ENCODE assay signal across 10 cellular contexts in genomic region chr13:97257228-97257755, GRCh38. TPM values are rescaled to one million over a fixed set of nuclear protein-coding genes. Genes with fewer than 3 reads are reported as not detected.
DNase-seq lines count a peak whose midpoint lies in the region; ATAC-seq and TF ChIP-seq lines count a peak whose summit lies in the region.
"Had no signal": no experiment of that assay in that cellular context is flagged by ENCODE, and none has a peak within 500 bp of the region (broad histone marks: within the 10 kb centered on the region; RNA-seq: fewer than 3 reads in every experiment).

No MANE protein-coding gene starts in this region.

- 89 to 93% methylated on average over 3 to 5 of the region's 6 CpGs for WGBS in mesodermal cell (ENCODE audit: insufficient coverage in 2 of 2), 2 experiments

- H3K27me3 ChIP-seq in breast epithelium: no peaks in the 10 kb centered on the region
- H3K27me3 ChIP-seq in vagina: no peaks in the 10 kb centered on the region

- H3K9me3 ChIP-seq in breast epithelium (no peaks in the 10 kb centered on the region), mesodermal cell (ENCODE audit: control insufficient read depth, low read length) (no peaks in the 10 kb centered on the region), vagina (no peaks in the 10 kb centered on the region)

- peak; percentile 2 for ATAC-seq in Right ventricle myocardium inferior
- no peak for ATAC-seq in left ventricle myocardium superior
- no peak for ATAC-seq in HG03442 (IDR thresholded peaks at IDR 0.05; ENCODE audit: unreplicated experiment)

- DNase-seq in Right ventricle myocardium inferior (ENCODE audit: missing footprints) (no peak), left ventricle myocardium superior (no peak), breast epithelium (ENCODE audit: low spot score in 2 of 2) (no peak), vagina (ENCODE audit: extremely low spot score in 2 of 2) (no peak), SKM-1 (lab: John Stamatoyannopoulos, UW; ENCODE audit: unreplicated experiment) (no peak), AG08395 (ENCODE audit: low spot score) (no peak)
- DNase-seq: NCI-H345, nucleus accumbens had no signal

- H3K27ac ChIP-seq in breast epithelium: peak overlapping the region; percentile 89 to 90
- peak overlapping the region; percentile 98 for H3K27ac ChIP-seq in mesodermal cell (ENCODE audit: low read depth, low read length, severe bottlenecking)
- peak overlapping the region; percentile 78 for H3K27ac ChIP-seq in vagina

- TF ChIP-seq POLR2A in breast epithelium (IDR thresholded peaks at IDR 0.05) (no peak), vagina (IDR thresholded peaks at IDR 0.05) (no peak)

- H3K4me1 ChIP-seq in breast epithelium: peaks cover 12 to 47% of the 10 kb centered on the region in 2 donors
- peaks cover 72% of the 10 kb centered on the region for H3K4me1 ChIP-seq in mesodermal cell (ENCODE audit: control insufficient read depth, insufficient read depth, low read length, poor library complexity, severe bottlenecking)
- H3K4me1 ChIP-seq in vagina: peaks cover 85% of the 10 kb centered on the region

- TF ChIP-seq CTCF in breast epithelium (IDR thresholded peaks at IDR 0.05) (no peak), vagina (IDR thresholded peaks at IDR 0.05) (no peak)

- intact Hi-C loops in Right ventricle myocardium inferior (cut with DNase I) (no loop called here), left ventricle myocardium superior (cut with micrococcal nuclease) (no loop called here), breast epithelium (cut with DNase I; ENCODE audit: low total_unique reads) (no loop called here), vagina (cut with DNase I) (no loop called here)

- no peaks in the 10 kb centered on the region for H3K36me3 ChIP-seq in breast epithelium
- H3K36me3 ChIP-seq in mesodermal cell (ENCODE audit: control insufficient read depth, insufficient read depth, low read length): peaks cover 7% of the 10 kb centered on the region
- H3K36me3 ChIP-seq in vagina: no peaks in the 10 kb centered on the region

- H3K4me3 ChIP-seq in breast epithelium (peak overlapping the region in 1 of 3 donors; percentile 16), mesodermal cell (ENCODE audit: extremely low read depth, insufficient read depth, low read length, poor library complexity, severe bottlenecking) (no peak overlapping the region), vagina (no peak overlapping the region)

RNA-seq across cellular contexts. Expression of gene MBNL2, which starts 35.2 kb away (rescaled TPM):
- total RNA-seq in Right ventricle myocardium inferior (69.1 TPM), left ventricle myocardium superior (66.7 TPM), breast epithelium (100 to 1,000 TPM in 2 of 3 donors, 10 to 100 TPM in 1; 68.5 to 131 (median 120) TPM), vagina (63.1 TPM)
- polyA plus RNA-seq in mesodermal cell (2013, experiment 1 of 2): 70.4 TPM
- 64.7 TPM for polyA plus RNA-seq in mesodermal cell (2013, experiment 2 of 2)
